Comparison of ENCODE assay signal across 1 cellular context in genomic region chr16:59478806-59479205, GRCh38.
TF ChIP-seq lines count a peak whose summit lies in the region.

No MANE protein-coding gene starts in this region.

TF ChIP-seq in K562, 482 proteins besides CTCF, POLR2A, EP300 and RAD21 (continued from another document):
- no peak for TF ChIP-seq MXD1 (CRISPR knock-in tag; IDR thresholded peaks at IDR 0.05; ENCODE audit: borderline replicate concordance, poor library complexity, severe bottlenecking)
- TF ChIP-seq FOSL1 (tag; conservative IDR thresholded peaks at IDR 0.05) = no peak
- no peak for TF ChIP-seq ESRRB (CRISPR knock-in tag; IDR thresholded peaks at IDR 0.05; ENCODE audit: borderline replicate concordance)
- TF ChIP-seq RBM17 (IDR thresholded peaks at IDR 0.05; ENCODE audit: borderline replicate concordance, low read depth, low read length) = no peak
- no peak for TF ChIP-seq TAF9B (IDR thresholded peaks at IDR 0.05; ENCODE audit: partially characterized antibody)
- TF ChIP-seq JUND (IDR thresholded peaks at IDR 0.05; ENCODE audit: borderline replicate concordance, low read depth, low read length) = no peak
- 0 out of 3 replicates have a peak, but pooled peaks have one; percentile 33 for TF ChIP-seq JUND (tag; IDR thresholded peaks at IDR 0.05; ENCODE audit: borderline replicate concordance, low read depth, low read length)
- TF ChIP-seq YBX1 (IDR thresholded peaks at IDR 0.05) = no peak
- TF ChIP-seq SLC30A9 (CRISPR knock-in tag; IDR thresholded peaks at IDR 0.05) = no peak
- no peak for TF ChIP-seq CREB5 (CRISPR knock-in tag; IDR thresholded peaks at IDR 0.05)
- TF ChIP-seq HES1 (IDR thresholded peaks at IDR 0.05; ENCODE audit: low read depth) = no peak
- no peak for TF ChIP-seq ZNF583 (CRISPR knock-in tag; IDR thresholded peaks at IDR 0.05)
TF ChIP-seq in K562: peak in this region for 2.
